24 cellular contexts compared by ENCODE assay signal in genomic region chr1:111873460-111873859, GRCh38.
"Had no signal": no experiment of that assay in that cellular context is flagged by ENCODE, and none has a peak within 500 bp of the region (broad histone marks: within the 10 kb centered on the region; RNA-seq: fewer than 3 reads in every experiment).

No MANE protein-coding gene starts in this region.

- H3K4me3 ChIP-seq: adrenal gland, body of pancreas, breast epithelium, MG63, SJSA1 had no signal

- DNase-seq: activated CD4-positive, alpha-beta T cell treated with anti-CD3 and anti-CD28 coated beads, Interleukin-2, amount 10 ng/mL, durations not matched to agents 24 days and 14 days; activated CD4-positive, alpha-beta T cell treated with anti-CD3 and anti-CD28 coated beads, Interleukin-2, amount 50 U/mL, for 4 hours; activated CD8-positive, alpha-beta T cell treated with anti-CD3 and anti-CD28 coated beads for 36 hours; activated gamma-delta T cell treated with Interleukin-2 at 50 U/mL for 16 hours; activated naive CD4-positive, alpha-beta T cell treated with anti-CD3 and anti-CD28 coated beads for 36 hours; activated T-cell treated with anti-CD3 and anti-CD28 coated beads, Interleukin-2, amount 50 U/mL, for 24 hours; adrenal gland; body of pancreas; Kasumi-1; KG1; MG63; NCI-H1048; NCI-H146; NCI-H187; NCI-H2029 treated with DMSO at 0.1 percent for 48 hours; NCI-H2171; NCI-H524 treated with DMSO at 0.1 percent for 48 hours; NCI-H774; SHP77 treated with DMSO at 0.1 percent for 48 hours; SK-N-SH had no signal

- ATAC-seq: activated CD8-positive, alpha-beta T cell treated with anti-CD3 and anti-CD28 coated beads for 36 hours; activated naive CD4-positive, alpha-beta T cell treated with anti-CD3 and anti-CD28 coated beads, Interleukin-2, amount 50 U/mL, for 72 hours; body of pancreas; Panc1 had no signal

- H3K9me3 ChIP-seq: adrenal gland, body of pancreas, breast epithelium, MG63, SJSA1, SK-N-SH had no signal

- H3K4me1 ChIP-seq: adrenal gland, breast epithelium, SJSA1 had no signal

- H3K36me3 ChIP-seq: adrenal gland, breast epithelium, MG63, SJSA1 had no signal

- H3K27ac ChIP-seq: adrenal gland, body of pancreas, breast epithelium, SJSA1 had no signal

- H3K27me3 ChIP-seq: adrenal gland, body of pancreas, breast epithelium, MG63 had no signal
